In the genomic region with DNA sequence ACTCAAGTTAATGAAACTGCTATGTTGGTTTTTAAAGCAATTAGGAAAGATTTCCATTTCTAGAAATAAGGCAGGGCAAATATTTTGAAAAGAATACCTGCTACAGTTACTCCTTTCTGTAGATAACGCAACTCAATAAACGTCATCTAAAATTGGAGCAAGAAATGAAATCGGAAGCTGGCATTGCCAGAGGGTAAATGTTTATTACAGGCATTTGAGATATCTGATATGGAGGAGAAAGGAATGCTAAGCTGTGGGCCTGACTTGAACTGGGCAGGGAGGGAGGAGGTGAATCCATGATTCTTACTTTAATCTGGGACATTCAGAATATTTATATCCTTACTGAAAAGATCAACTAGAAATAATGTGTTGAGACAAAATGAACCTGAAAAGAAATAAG, we compare ENCODE assay signal across 19 cellular contexts.
A peak's percentile ranks its signal among the peaks of the same experiment; 100 is the strongest.
DNase-seq lines count a peak whose midpoint lies in the region; TF ChIP-seq lines count a peak whose summit lies in the region.
"Had no signal": no experiment of that assay in that cellular context is flagged by ENCODE, and none has a peak within 500 bp of the region (broad histone marks: within the 10 kb centered on the region; RNA-seq: fewer than 3 reads in every experiment).

No MANE protein-coding gene starts in this region.

- H3K9me3 Mint-ChIP-seq in MCF 10A (ENCODE audit: unreplicated experiment): no peaks in the 10 kb centered on the region
- H3K9me3 Mint-ChIP-seq: CD8-positive, alpha-beta T cell had no signal

- no peak overlapping the region for H3K4me2 ChIP-seq in parathyroid adenoma (ENCODE audit: low read length)
- H3K4me2 ChIP-seq: BLaER1 had no signal

- H2AFZ ChIP-seq in parathyroid adenoma: peak overlapping the region; percentile 41
- H2AFZ ChIP-seq: GM23248 had no signal

- H3K36me3 ChIP-seq in breast epithelium (no peaks in the 10 kb centered on the region), SK-N-MC (ENCODE audit: insufficient read depth, low read length) (no peaks in the 10 kb centered on the region), parathyroid adenoma (ENCODE audit: control insufficient read depth, insufficient read depth, low read length) (no peaks in the 10 kb centered on the region)
- H3K36me3 ChIP-seq: BLaER1 had no signal

- TF ChIP-seq POLR2A in breast epithelium (IDR thresholded peaks at IDR 0.05): no peak

- POLR2A ChIA-PET in MCF 10A (lab: Yijun Ruan, JAX): interaction anchor here (0.7 to 2.5 kb wide), 8 partner anchors 13 to 559 kb away, joined by 3 to 11 read pairs (median 6); a partner anchor contains a TSS

- H3K27me3 Mint-ChIP-seq in MCF 10A (ENCODE audit: insufficient read depth, unreplicated experiment): no peaks in the 10 kb centered on the region

- H3K9ac ChIP-seq in SK-N-MC (ENCODE audit: insufficient read length) (no peak overlapping the region), parathyroid adenoma (no peak overlapping the region)
- H3K9ac ChIP-seq: BLaER1, GM23248 had no signal

- no peak overlapping the region for H3K27ac ChIP-seq in breast epithelium
- H3K27ac ChIP-seq in SK-N-MC: peak overlapping the region; percentile 46; the same call in 1 of the 2 replicates
- no peak overlapping the region for H3K27ac ChIP-seq in parathyroid adenoma
- H3K27ac ChIP-seq: 22Rv1, BLaER1, C4-2B, GM23248 had no signal

- H3K36me3 Mint-ChIP-seq in MCF 10A (ENCODE audit: insufficient read depth, unreplicated experiment): peaks cover 4% of the 10 kb centered on the region
- H3K36me3 Mint-ChIP-seq: CD4-positive, CD25-positive, alpha-beta regulatory T cell; CD8-positive, alpha-beta T cell had no signal

- no peak overlapping the region for H3K4me3 ChIP-seq in breast epithelium
- H3K4me3 ChIP-seq in SK-N-MC: peak overlapping the region; percentile 33; the same call in 1 of the 2 replicates
- H3K4me3 ChIP-seq in parathyroid adenoma (ENCODE audit: low read depth, low read length): no peak overlapping the region
- H3K4me3 ChIP-seq: BLaER1, GM12878, GM23248 had no signal

- TF ChIP-seq CTCF in MCF 10A (IDR thresholded peaks at IDR 0.05; ENCODE audit: unreplicated experiment) (no peak), breast epithelium (IDR thresholded peaks at IDR 0.05) (no peak), parathyroid adenoma (IDR thresholded peaks at IDR 0.05) (no peak)

- peaks cover 32% of the 10 kb centered on the region for H3K4me1 Mint-ChIP-seq in MCF 10A (ENCODE audit: insufficient read depth, unreplicated experiment)
- H3K4me1 Mint-ChIP-seq: B cell had no signal

- H3K4me3 Mint-ChIP-seq in MCF 10A (ENCODE audit: unreplicated experiment): no peak overlapping the region
- H3K4me3 Mint-ChIP-seq: B cell; CD4-positive, CD25-positive, alpha-beta regulatory T cell; CD8-positive, alpha-beta T cell had no signal

- intact Hi-C loops in MCF 10A (cut with micrococcal nuclease) (no loop called here), breast epithelium (cut with DNase I; ENCODE audit: low total_unique reads) (no loop called here)

- peak overlapping the region; percentile 21 for H3K27ac Mint-ChIP-seq in MCF 10A (ENCODE audit: low read depth, unreplicated experiment)
- H3K27ac Mint-ChIP-seq: B cell; CD4-positive, CD25-positive, alpha-beta regulatory T cell; CD8-positive, alpha-beta T cell had no signal

- DNase-seq in MCF 10A (ENCODE audit: unreplicated experiment) (peak; percentile 68), breast epithelium (ENCODE audit: low spot score in 2 of 2) (no peak), SK-N-MC (ENCODE audit: low read depth, low spot score) (no peak), mesenteric fat pad (ENCODE audit: low spot score) (no peak)
- no peak for DNase-seq in effector CD8-positive, alpha-beta T cell (lab: John Stamatoyannopoulos, UW)
- DNase-seq: Caco-2; CD4-positive, CD25-positive, alpha-beta regulatory T cell; CD8-positive, alpha-beta T cell; DMS153; DND-41; GM23248; H7; HCEC 1CT had no signal

- no peaks in the 10 kb centered on the region for H3K9me3 ChIP-seq in breast epithelium
- H3K9me3 ChIP-seq in SK-N-MC (ENCODE audit: low read depth, low read length): no peaks in the 10 kb centered on the region
- no peaks in the 10 kb centered on the region for H3K9me3 ChIP-seq in parathyroid adenoma (ENCODE audit: control insufficient read depth, low read length)
- H3K9me3 ChIP-seq: Caco-2 had no signal

- no peaks in the 10 kb centered on the region for H3K79me2 ChIP-seq in parathyroid adenoma

- CTCF ChIA-PET in MCF 10A (lab: Yijun Ruan, JAX): interaction anchor here (0.5 to 1.3 kb wide), 3 partner anchors 12 to 589 kb away, joined by 3 to 4 read pairs (median 3); no protein-coding TSS in a partner anchor

- H3K27me3 ChIP-seq in breast epithelium (no peaks in the 10 kb centered on the region), parathyroid adenoma (ENCODE audit: control insufficient read depth, insufficient read depth, low read length) (no peaks in the 10 kb centered on the region)
- H3K27me3 ChIP-seq: BLaER1 had no signal

- no TSS peak for BruUV-seq in MCF 10A (replicated peaks; lab: Mats Ljungman, UMichigan)

- H3K4me1 ChIP-seq in breast epithelium: no peaks in the 10 kb centered on the region
- no peaks in the 10 kb centered on the region for H3K4me1 ChIP-seq in parathyroid adenoma
- H3K4me1 ChIP-seq: Caco-2 had no signal
